In genomic region chr22:33896154-33896800, GRCh38 we compare ENCODE assay signal across 15 cellular contexts. TPM values are rescaled to one million over a fixed set of nuclear protein-coding genes. Genes with fewer than 3 reads are reported as not detected.
DNase-seq lines count a peak whose midpoint lies in the region; ATAC-seq and TF ChIP-seq lines count a peak whose summit lies in the region.
"Had no signal": no experiment of that assay in that cellular context is flagged by ENCODE, and none has a peak within 500 bp of the region (broad histone marks: within the 10 kb centered on the region; RNA-seq: fewer than 3 reads in every experiment).

No MANE protein-coding gene starts in this region.

- peaks cover 24% of the 10 kb centered on the region for H3K36me3 Mint-ChIP-seq in nephron progenitor cell (ENCODE audit: low read depth)
- no peaks in the 10 kb centered on the region for H3K36me3 Mint-ChIP-seq in activated naive CD8-positive, alpha-beta T cell treated with anti-CD3 and anti-CD28 coated beads for 36 hours

- TF ChIP-seq CTCF in OCI-LY3 (IDR thresholded peaks at IDR 0.05; ENCODE audit: low read depth, low read length) = no peak
- TF ChIP-seq CTCF in nephron progenitor cell (IDR thresholded peaks at IDR 0.05) = no peak
- no peak for TF ChIP-seq CTCF in brain microvascular endothelial cell (IDR thresholded peaks at IDR 0.05; ENCODE audit: low read depth, low read length, missing control alignments)

- H3K36me3 ChIP-seq in OCI-LY3 (replicated peaks; ENCODE audit: low read depth, low read length) (peaks cover 19% of the 10 kb centered on the region), brain microvascular endothelial cell (replicated peaks) (no peaks in the 10 kb centered on the region)
- H3K36me3 ChIP-seq: MG63, SJCRH30 had no signal

- DNase-seq in nephron progenitor cell (no peak), HT-29 (ENCODE audit: low spot score) (no peak), brain microvascular endothelial cell (no peak), H4 (ENCODE audit: low spot score) (no peak)
- DNase-seq in activated naive CD8-positive, alpha-beta T cell treated with anti-CD3 and anti-CD28 coated beads for 36 hours = no peak
- DNase-seq: activated effector memory CD4-positive, alpha-beta T cell treated with anti-CD3 and anti-CD28 coated beads, Interleukin-2, amount 50 U/mL, for 16 hours; CD4-positive, alpha-beta T cell; MG63; NCI-H510A treated with DMSO at 0.1 percent for 48 hours; SJCRH30 had no signal

- peak overlapping the region; percentile 63 for H3K4me3 ChIP-seq in OCI-LY3 (ENCODE audit: low read length)
- H3K4me3 ChIP-seq in brain microvascular endothelial cell (ENCODE audit: low read depth, low read length) = no peak overlapping the region
- H3K4me3 ChIP-seq: hepatocyte, MG63, SJCRH30 had no signal

- peaks cover 52% of the 10 kb centered on the region for H3K4me1 ChIP-seq in OCI-LY3 (ENCODE audit: low read length)
- H3K4me1 ChIP-seq: SJCRH30 had no signal

- H3K27ac ChIP-seq in OCI-LY3 (ENCODE audit: low read length) (peak overlapping the region; percentile 71), brain microvascular endothelial cell (no peak overlapping the region)
- H3K27ac ChIP-seq: hepatocyte, SJCRH30 had no signal

- H2AFZ ChIP-seq in OCI-LY3 (ENCODE audit: low read depth, low read length) = no peak overlapping the region
- H2AFZ ChIP-seq: hepatocyte had no signal

- peak overlapping the region; percentile 39 for H3K9ac ChIP-seq in OCI-LY3 (ENCODE audit: low read length)

- peaks cover 9% of the 10 kb centered on the region for H3K9me3 ChIP-seq in OCI-LY3 (ENCODE audit: insufficient read depth, low read length)
- H3K9me3 ChIP-seq: MG63, SJCRH30 had no signal

- H4K20me1 ChIP-seq in OCI-LY3 (ENCODE audit: insufficient read depth, low read length) = peaks cover 61% of the 10 kb centered on the region

- H3K79me2 ChIP-seq in OCI-LY3 (ENCODE audit: low read length) = peaks cover 99% of the 10 kb centered on the region

- H3K4me3 Mint-ChIP-seq in nephron progenitor cell = no peak overlapping the region
- H3K4me3 Mint-ChIP-seq in activated naive CD8-positive, alpha-beta T cell treated with anti-CD3 and anti-CD28 coated beads for 36 hours = no peak overlapping the region
- H3K4me3 Mint-ChIP-seq: CD4-positive, alpha-beta T cell had no signal

- peaks cover 53% of the 10 kb centered on the region for H3K4me1 Mint-ChIP-seq in nephron progenitor cell
- H3K4me1 Mint-ChIP-seq in activated naive CD8-positive, alpha-beta T cell treated with anti-CD3 and anti-CD28 coated beads for 36 hours = no peaks in the 10 kb centered on the region

- peaks cover 2% of the 10 kb centered on the region for H3K27me3 Mint-ChIP-seq in nephron progenitor cell (ENCODE audit: low read depth, poor library complexity)
- H3K27me3 Mint-ChIP-seq in activated naive CD8-positive, alpha-beta T cell treated with anti-CD3 and anti-CD28 coated beads for 36 hours = peaks cover 9% of the 10 kb centered on the region
- H3K27me3 Mint-ChIP-seq: CD4-positive, alpha-beta T cell had no signal

- H3K27me3 ChIP-seq in OCI-LY3 (ENCODE audit: low read depth, low read length) (no peaks in the 10 kb centered on the region), brain microvascular endothelial cell (replicated peaks) (no peaks in the 10 kb centered on the region)
- H3K27me3 ChIP-seq: hepatocyte, MG63, SJCRH30 had no signal

- peak overlapping the region; percentile 72 for H3K27ac Mint-ChIP-seq in nephron progenitor cell
- H3K27ac Mint-ChIP-seq in activated naive CD8-positive, alpha-beta T cell treated with anti-CD3 and anti-CD28 coated beads for 36 hours = no peak overlapping the region
- H3K27ac Mint-ChIP-seq: CD4-positive, alpha-beta T cell had no signal

- peaks cover 18% of the 10 kb centered on the region for H3K9me3 Mint-ChIP-seq in nephron progenitor cell
- peaks cover 5% of the 10 kb centered on the region for H3K9me3 Mint-ChIP-seq in activated naive CD8-positive, alpha-beta T cell treated with anti-CD3 and anti-CD28 coated beads for 36 hours
- H3K9me3 Mint-ChIP-seq: CD4-positive, alpha-beta T cell had no signal

- peak overlapping the region; percentile 89 for H3K4me2 ChIP-seq in OCI-LY3 (ENCODE audit: low read length)
- H3K4me2 ChIP-seq: hepatocyte had no signal

- in situ Hi-C loops in brain microvascular endothelial cell (cut with HindIII; ENCODE audit: low pct_ligation_motif_present, low sequenced_read_pairs) = no loop called here

- ATAC-seq in GM19035 (IDR thresholded peaks at IDR 0.05; ENCODE audit: unreplicated experiment) = peak; percentile 55
- ATAC-seq in HG02763 (IDR thresholded peaks at IDR 0.05; ENCODE audit: unreplicated experiment) = peak; percentile 57
- ATAC-seq: activated CD4-positive, CD25-positive, alpha-beta regulatory T cell treated with anti-CD3 and anti-CD28 coated beads, Interleukin-2, amount 50 U/mL, for 24 hours had no signal

RNA-seq across cellular contexts. Expression of gene LARGE1, which starts 24.0 kb away (rescaled TPM):
- under 1 TPM; 0.28 to 0.93 TPM for total RNA-seq in activated naive CD8-positive, alpha-beta T cell treated with anti-CD3 and anti-CD28 coated beads for 36 hours
- total RNA-seq in HT-29 (2014; rRNA removed; shearing (Covaris generic)) = 12.6 and 13.1 TPM in 2 replicates
- 3.9 and 4.6 TPM in 2 replicates for total RNA-seq in H4 (2014; rRNA removed; shearing (Covaris generic))
